19 cellular contexts compared by ENCODE assay signal in the genomic region with DNA sequence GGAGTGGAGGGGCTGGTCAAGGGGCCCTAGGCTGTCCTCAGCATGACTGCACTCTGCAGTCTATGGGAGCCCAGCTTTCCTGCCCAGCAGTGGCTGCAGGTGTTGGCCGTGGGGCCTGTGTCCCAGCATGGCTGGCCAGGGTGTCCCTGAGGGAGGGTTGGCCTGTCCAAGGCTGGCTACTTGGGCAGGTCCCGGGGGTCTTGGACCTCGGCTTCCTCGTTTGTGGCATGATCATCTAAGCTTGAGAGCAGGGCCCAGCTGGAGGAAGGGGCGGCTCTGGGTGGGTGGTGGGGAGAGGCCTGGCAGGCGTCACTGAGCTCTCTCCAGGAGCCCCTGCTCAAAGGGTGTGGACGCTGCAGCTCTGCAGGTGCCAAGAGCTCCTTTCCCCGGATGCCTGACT. TPM values are rescaled to one million over a fixed set of nuclear protein-coding genes. Genes with fewer than 3 reads are reported as not detected.
DNase-seq lines count a peak whose midpoint lies in the region; ATAC-seq and TF ChIP-seq lines count a peak whose summit lies in the region.
"Had no signal": no experiment of that assay in that cellular context is flagged by ENCODE, and none has a peak within 500 bp of the region (broad histone marks: within the 10 kb centered on the region; RNA-seq: fewer than 3 reads in every experiment).

No MANE protein-coding gene starts in this region.

- TF ChIP-seq CTCF in HEK293 (tag by site-specific recombination; IDR thresholded peaks at IDR 0.05) (no peak), glutamatergic neuron (IDR thresholded peaks at IDR 0.05; ENCODE audit: partially characterized antibody, unreplicated experiment) (no peak), lower lobe of right lung (IDR thresholded peaks at IDR 0.05) (no peak), spleen (IDR thresholded peaks at IDR 0.05 in 8 of 11, conservative IDR thresholded peaks at IDR 0.05 in 3 of 11) (no peak), GM23338 (conservative IDR thresholded peaks at IDR 0.05; ENCODE audit: low read depth in 2 of 2) (no peak)

- no peak for TF ChIP-seq POLR2A in spleen (IDR thresholded peaks at IDR 0.05)

- no peak overlapping the region for H3K4me2 ChIP-seq in GM23338
- H3K4me2 ChIP-seq: A549; BLaER1 treated with 17β-estradiol and CSF1 and Interleukin-3, amounts not matched to agents 10 nM and 100 nM had no signal

- H3K4me3 ChIP-seq in HEK293 (ENCODE audit: low read depth, low read length), result no peak overlapping the region
- H3K4me3 ChIP-seq in lower lobe of right lung, result no peak overlapping the region
- no peak overlapping the region for H3K4me3 ChIP-seq in spleen
- no peak overlapping the region for H3K4me3 ChIP-seq in GM23338
- H3K4me3 ChIP-seq: A549; BLaER1 treated with 17β-estradiol and CSF1 and Interleukin-3, amounts not matched to agents 10 nM and 100 nM had no signal

- H4K20me1 ChIP-seq in GM23338 (replicated peaks; ENCODE audit: insufficient read depth), result no peaks in the 10 kb centered on the region

- H3K36me3 Mint-ChIP-seq in glutamatergic neuron (ENCODE audit: unreplicated experiment) (no peaks in the 10 kb centered on the region), GM23338 (ENCODE audit: low read depth) (no peaks in the 10 kb centered on the region)
- H3K36me3 Mint-ChIP-seq: CD14-positive monocyte; CD8-positive, alpha-beta memory T cell had no signal

- no peak overlapping the region for H3K27ac ChIP-seq in HEK293 (ENCODE audit: extremely low read depth, low read depth, low read length)
- H3K27ac ChIP-seq in lower lobe of right lung, result no peak overlapping the region
- no peak overlapping the region for H3K27ac ChIP-seq in spleen
- H3K27ac ChIP-seq in GM23338 (ENCODE audit: low read depth), result no peak overlapping the region
- H3K27ac ChIP-seq: A549; BLaER1 treated with 17β-estradiol and CSF1 and Interleukin-3, amounts not matched to agents 10 nM and 100 nM had no signal

- no peaks in the 10 kb centered on the region for H3K36me3 ChIP-seq in HEK293 (ENCODE audit: control insufficient read depth in 2 of 2, insufficient read depth in 1 of 2, low read length in 2 of 2)
- no peaks in the 10 kb centered on the region for H3K36me3 ChIP-seq in lower lobe of right lung
- H3K36me3 ChIP-seq in spleen, result no peaks in the 10 kb centered on the region
- H3K36me3 ChIP-seq in GM23338 (ENCODE audit: insufficient read depth), result no peaks in the 10 kb centered on the region
- H3K36me3 ChIP-seq: BE2C; BLaER1 treated with 17β-estradiol and CSF1 and Interleukin-3, amounts not matched to agents 10 nM and 100 nM had no signal

- POLR2A ChIA-PET in HEK293 (lab: Yijun Ruan, JAX), result no interaction called here

- peaks cover 4% of the 10 kb centered on the region for H3K9me3 Mint-ChIP-seq in glutamatergic neuron (ENCODE audit: unreplicated experiment)
- no peaks in the 10 kb centered on the region for H3K9me3 Mint-ChIP-seq in GM23338
- H3K9me3 Mint-ChIP-seq: CD14-positive monocyte; CD4-positive, alpha-beta T cell; CD8-positive, alpha-beta memory T cell had no signal

- no peaks in the 10 kb centered on the region for H3K79me2 ChIP-seq in GM23338 (replicated peaks; ENCODE audit: insufficient read depth)

- CTCF ChIA-PET in HEK293 (lab: Yijun Ruan, JAX), result no interaction called here

- H3K4me3 Mint-ChIP-seq in glutamatergic neuron (ENCODE audit: unreplicated experiment) (no peak overlapping the region), GM23338 (no peak overlapping the region)
- H3K4me3 Mint-ChIP-seq: CD14-positive monocyte; CD4-positive, alpha-beta T cell; CD8-positive, alpha-beta memory T cell had no signal

- no peak overlapping the region for H2AFZ ChIP-seq in GM23338

- no peak for ATAC-seq in lower lobe of right lung
- no peak for ATAC-seq in GM23338
- ATAC-seq: A549 had no signal

- H3F3A ChIP-seq in GM23338 (replicated peaks; ENCODE audit: low read depth), result no peaks in the 10 kb centered on the region

- H3K27me3 Mint-ChIP-seq in glutamatergic neuron (ENCODE audit: unreplicated experiment), result peaks cover 6% of the 10 kb centered on the region
- peaks cover 9% of the 10 kb centered on the region for H3K27me3 Mint-ChIP-seq in GM23338 (ENCODE audit: insufficient read depth, low read depth, poor library complexity)
- H3K27me3 Mint-ChIP-seq: CD4-positive, alpha-beta T cell; CD8-positive, alpha-beta memory T cell had no signal

- intact Hi-C loops in lower lobe of right lung (cut with DNase I) (no loop called here), spleen (cut with DNase I; ENCODE audit: low total_unique reads) (no loop called here)

- H3K4me1 ChIP-seq in HEK293 (ENCODE audit: control insufficient read depth, insufficient read depth, low read length) (no peaks in the 10 kb centered on the region), lower lobe of right lung (no peaks in the 10 kb centered on the region), spleen (peaks cover 0 to 20% (median 4%) of the 10 kb centered on the region in 6 donors), GM23338 (ENCODE audit: insufficient read depth) (no peaks in the 10 kb centered on the region)
- H3K4me1 ChIP-seq: A549, BE2C had no signal

- DNase-seq in glutamatergic neuron (peak; percentile 15), lower lobe of right lung (peak; percentile 27), spleen (peak; percentile 58), GM23338 (ENCODE audit: low spot score) (no peak)
- DNase-seq in activated effector memory CD4-positive, alpha-beta T cell treated with Interleukin-2 at 50 U/mL for 16 hours, result no peak
- no peak for DNase-seq in activated CD4-positive, CD25-positive, alpha-beta regulatory T cell (lab: John Stamatoyannopoulos, UW)
- DNase-seq: 8988T, ACHN, AML-193, BE2C, DND-41, H7, HCEC 1CT had no signal

- 57 to 81% (median 71%) methylated on average over 1 to 8 of the region's 8 CpGs for WGBS in spleen, 5 donors

- H3K9me3 ChIP-seq in HEK293 (ENCODE audit: control insufficient read depth, insufficient read depth, low read depth, low read length), result no peaks in the 10 kb centered on the region
- H3K9me3 ChIP-seq in lower lobe of right lung, result no peaks in the 10 kb centered on the region
- no peaks in the 10 kb centered on the region for H3K9me3 ChIP-seq in spleen
- H3K9me3 ChIP-seq: A549; BE2C; BLaER1 treated with 17β-estradiol and CSF1 and Interleukin-3, amounts not matched to agents 10 nM and 100 nM had no signal

- H3K9me2 ChIP-seq in GM23338 (ENCODE audit: insufficient read depth), result no peaks in the 10 kb centered on the region

- H3K27me3 ChIP-seq in lower lobe of right lung (ENCODE audit: low read depth) (peaks cover 13% of the 10 kb centered on the region), spleen (replicated peaks in 1 of 7) (peaks cover 0 to 24% (median 0%) of the 10 kb centered on the region in 7 donors), GM23338 (ENCODE audit: insufficient read depth) (no peaks in the 10 kb centered on the region)
- H3K27me3 ChIP-seq: BE2C; BLaER1 treated with 17β-estradiol and CSF1 and Interleukin-3, amounts not matched to agents 10 nM and 100 nM had no signal

- H3K4me1 Mint-ChIP-seq in glutamatergic neuron (ENCODE audit: low read depth, unreplicated experiment), result no peaks in the 10 kb centered on the region
- peaks cover 8% of the 10 kb centered on the region for H3K4me1 Mint-ChIP-seq in GM23338
- H3K4me1 Mint-ChIP-seq: CD8-positive, alpha-beta memory T cell had no signal

- H3K27ac Mint-ChIP-seq in glutamatergic neuron (ENCODE audit: unreplicated experiment) (no peak overlapping the region), GM23338 (no peak overlapping the region)
- H3K27ac Mint-ChIP-seq: CD14-positive monocyte; CD4-positive, alpha-beta T cell; CD8-positive, alpha-beta memory T cell had no signal

TF ChIP-seq in HEK293, 187 proteins besides CTCF, POLR2A, EP300 and RAD21:
- TF ChIP-seq ZFHX2 (tag by site-specific recombination; conservative IDR thresholded peaks at IDR 0.05) (no peak), ZNF837 (tag by site-specific recombination; IDR thresholded peaks at IDR 0.05) (no peak), ZIC2 (tag by site-specific recombination; IDR thresholded peaks at IDR 0.05) (peak; percentile 79)

TF ChIP-seq in GM23338, 12 proteins besides CTCF, POLR2A, EP300 and RAD21 (continues in another document):
- TF ChIP-seq STAT1 (IDR thresholded peaks at IDR 0.05; ENCODE audit: unreplicated experiment) (no peak), CREB1 (CRISPR knock-in tag; IDR thresholded peaks at IDR 0.05; ENCODE audit: low read depth) (no peak), JUNB (IDR thresholded peaks at IDR 0.05; ENCODE audit: unreplicated experiment) (no peak), ZNF114 (CRISPR knock-in tag; IDR thresholded peaks at IDR 0.05) (no peak), NANOG (IDR thresholded peaks at IDR 0.05; ENCODE audit: borderline replicate concordance) (no peak), ZNF331 (CRISPR knock-in tag; IDR thresholded peaks at IDR 0.05; ENCODE audit: low read depth) (no peak), EZH2phosphoT487 (IDR thresholded peaks at IDR 0.05; ENCODE audit: unreplicated experiment) (no peak), POLR2AphosphoS5 (IDR thresholded peaks at IDR 0.05; ENCODE audit: low read depth) (no peak), EZH2 (IDR thresholded peaks at IDR 0.05; ENCODE audit: low read depth, unreplicated experiment) (no peak)
- TF ChIP-seq, protein P1, sequence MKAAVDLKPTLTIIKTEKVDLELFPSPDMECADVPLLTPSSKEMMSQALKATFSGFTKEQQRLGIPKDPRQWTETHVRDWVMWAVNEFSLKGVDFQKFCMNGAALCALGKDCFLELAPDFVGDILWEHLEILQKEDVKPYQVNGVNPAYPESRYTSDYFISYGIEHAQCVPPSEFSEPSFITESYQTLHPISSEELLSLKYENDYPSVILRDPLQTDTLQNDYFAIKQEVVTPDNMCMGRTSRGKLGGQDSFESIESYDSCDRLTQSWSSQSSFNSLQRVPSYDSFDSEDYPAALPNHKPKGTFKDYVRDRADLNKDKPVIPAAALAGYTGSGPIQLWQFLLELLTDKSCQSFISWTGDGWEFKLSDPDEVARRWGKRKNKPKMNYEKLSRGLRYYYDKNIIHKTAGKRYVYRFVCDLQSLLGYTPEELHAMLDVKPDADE (IDR thresholded peaks at IDR 0.05), result no peak

RNA-seq across cellular contexts. Expression of gene CFAP46, which starts 43.7 kb away (rescaled TPM):
- total RNA-seq in glutamatergic neuron (ENCODE audit: unreplicated experiment) (5.2 TPM), lower lobe of right lung (9.0 TPM), spleen (1 to 10 TPM in 1 of 7 donors, under 1 TPM in 5, not detected in 1; 0.09 to 1.1 (median 0.45) TPM)
- polyA plus RNA-seq in spleen (under 1 TPM in 2 of 3 donors, not detected in 1; 0.03 to 0.08 TPM), GM23338 (2016; fragmentation: Nextera tagmentation; extraction: Ambion mirVana) (5.1 and 5.4 TPM in 2 replicates)
- 2.8 and 3.1 TPM in 2 replicates for total RNA-seq in GM23338 (2014; rRNA removed; shearing (Covaris generic))
- total RNA-seq: CD4-positive, alpha-beta T cell had no signal
- polyA plus RNA-seq: CD14-positive monocyte; CD8-positive, alpha-beta memory T cell had no signal

Comparison
In these comparisons a context has a peak if more than half of its experiments do, and no peak if none do; other contexts are left out.
1. DNase-seq: peak in glutamatergic neuron (single experiment), lower lobe of right lung (single experiment) and spleen (single experiment); none in GM23338 (single experiment), activated effector memory CD4-positive, alpha-beta T cell treated with Interleukin-2 at 50 U/mL for 16 hours (single experiment) and activated CD4-positive, CD25-positive, alpha-beta regulatory T cell (0 of 4).